In genomic region chr20:1702288-1702687, GRCh38 we compare ENCODE assay signal across 21 cellular contexts. TPM values are rescaled to one million over a fixed set of nuclear protein-coding genes. Genes with fewer than 3 reads are reported as not detected.
DNase-seq lines count a peak whose midpoint lies in the region; ATAC-seq and TF ChIP-seq lines count a peak whose summit lies in the region.
"Had no signal": no experiment of that assay in that cellular context is flagged by ENCODE, and none has a peak within 500 bp of the region (broad histone marks: within the 10 kb centered on the region; RNA-seq: fewer than 3 reads in every experiment).

No MANE protein-coding gene starts in this region.

- no peak for ATAC-seq in WTC11
- ATAC-seq in GM21825 (IDR thresholded peaks at IDR 0.05; ENCODE audit: unreplicated experiment), result no peak
- ATAC-seq: psoas muscle had no signal

- H3K36me3 ChIP-seq in esophagus squamous epithelium, result no peaks in the 10 kb centered on the region
- H3K36me3 ChIP-seq: MG63, spleen, WERI-Rb-1 had no signal

- POLR2A ChIA-PET in WTC11 (lab: Charles Lee), result no interaction called here

- DNase-seq in Kasumi-1 (lab: John Stamatoyannopoulos, UW), result peak; percentile 24 to 51
- DNase-seq in RPMI7951 (ENCODE audit: low read depth), result peak; percentile 94
- DNase-seq in astrocyte of the spinal cord (ENCODE audit: low read depth, low spot score), result peak; percentile 1
- no peak for DNase-seq in WTC11 (ENCODE audit: low spot score)
- DNase-seq in esophagus squamous epithelium (lab: John Stamatoyannopoulos, UW), result no peak
- no peak for DNase-seq in foreskin fibroblast
- DNase-seq: activated CD8-positive, alpha-beta memory T cell treated with anti-CD3 and anti-CD28 coated beads for 24 hours; activated naive CD8-positive, alpha-beta T cell treated with anti-CD3 and anti-CD28 coated beads, Interleukin-2, amount 10 ng/mL, durations not matched to agents 7 days and 5 days; caudate nucleus; DMS79; islet precursor cell; MG63; NCI-H526; psoas muscle; spleen; WERI-Rb-1 had no signal

- H3K27ac Mint-ChIP-seq in WTC11, result no peak overlapping the region
- H3K27ac Mint-ChIP-seq: activated naive CD8-positive, alpha-beta T cell treated with anti-CD3 and anti-CD28 coated beads, Interleukin-2, amount 10 ng/mL, durations not matched to agents 7 days and 5 days; activated T-helper 1 cell treated with anti-CD3 and anti-CD28 coated beads, Interleukin-12 subunit alpha, Interleukin-12 subunit beta, Interleukin-2, Interleukin-4 antibody, amounts not matched to agents 30 ng/mL and 10 ng/mL and 1 ng/mL, durations not matched to agents 14 hours and 24 hours and 36 hours had no signal

- WGBS in esophagus squamous epithelium, 2 donors, result 61 to 67% methylated on average over 2 of the region's 2 CpGs

- CTCF ChIA-PET in WTC11 (lab: Charles Lee), result interaction anchor here (0.9 kb wide), 1 partner anchor 198 kb away, joined by 3 read pairs; no protein-coding TSS in a partner anchor

- intact Hi-C loops in esophagus squamous epithelium (cut with DNase I), result no loop called here

- H3K4me1 ChIP-seq in esophagus squamous epithelium, result no peaks in the 10 kb centered on the region
- H3K4me1 ChIP-seq: psoas muscle had no signal

- peaks cover 78% of the 10 kb centered on the region for H3K27me3 Mint-ChIP-seq in WTC11 (ENCODE audit: low read depth)
- H3K27me3 Mint-ChIP-seq: activated naive CD8-positive, alpha-beta T cell treated with anti-CD3 and anti-CD28 coated beads, Interleukin-2, amount 10 ng/mL, durations not matched to agents 7 days and 5 days had no signal

- TF ChIP-seq CTCF in astrocyte of the spinal cord (IDR thresholded peaks at IDR 0.05; ENCODE audit: low read depth, low read length) (no peak), WTC11 (IDR thresholded peaks at IDR 0.05) (no peak), esophagus squamous epithelium (IDR thresholded peaks at IDR 0.05) (no peak), foreskin fibroblast (IDR thresholded peaks at IDR 0.05; ENCODE audit: low read depth, low read length) (no peak)

- no peak overlapping the region for H3K27ac ChIP-seq in esophagus squamous epithelium
- H3K27ac ChIP-seq: C4-2B, psoas muscle, spleen, WERI-Rb-1 had no signal

- H3K4me3 Mint-ChIP-seq in WTC11, result no peak overlapping the region
- H3K4me3 Mint-ChIP-seq: activated naive CD8-positive, alpha-beta T cell treated with anti-CD3 and anti-CD28 coated beads, Interleukin-2, amount 10 ng/mL, durations not matched to agents 7 days and 5 days; activated T-helper 1 cell treated with anti-CD3 and anti-CD28 coated beads, Interleukin-12 subunit alpha, Interleukin-12 subunit beta, Interleukin-2, Interleukin-4 antibody, amounts not matched to agents 30 ng/mL and 10 ng/mL and 1 ng/mL, durations not matched to agents 14 hours and 24 hours and 36 hours; neural crest cell had no signal

- H3K4me3 ChIP-seq in astrocyte of the spinal cord (ENCODE audit: low read depth, low read length) (no peak overlapping the region), esophagus squamous epithelium (no peak overlapping the region), foreskin fibroblast (ENCODE audit: low read depth in 1 of 2, low read length in 2 of 2) (no peak overlapping the region)
- H3K4me3 ChIP-seq: MG63, psoas muscle, spleen had no signal

- no peak for TF ChIP-seq POLR2A in esophagus squamous epithelium (IDR thresholded peaks at IDR 0.05)

- in situ Hi-C loops in astrocyte of the spinal cord (cut with HindIII; ENCODE audit: low sequenced_read_pairs), result no loop called here

- H3K4me1 Mint-ChIP-seq in WTC11, result peaks cover 10% of the 10 kb centered on the region

- no peaks in the 10 kb centered on the region for H3K36me3 Mint-ChIP-seq in WTC11

- no peaks in the 10 kb centered on the region for H3K9me3 Mint-ChIP-seq in WTC11

- peaks cover 0 to 44% (median 0%) of the 10 kb centered on the region in 4 donors for H3K27me3 ChIP-seq in esophagus squamous epithelium
- H3K27me3 ChIP-seq: MG63, spleen had no signal

- H3K9me3 ChIP-seq in esophagus squamous epithelium, result no peaks in the 10 kb centered on the region
- H3K9me3 ChIP-seq: MG63, psoas muscle, spleen had no signal

TF ChIP-seq in WTC11, 78 proteins besides CTCF, POLR2A, EP300 and RAD21 (continues in another document):
- TF ChIP-seq ZNF423 (CRISPR knock-in tag; IDR thresholded peaks at IDR 0.05) (no peak), CREM (CRISPR knock-in tag; IDR thresholded peaks at IDR 0.05) (no peak), RORB (CRISPR knock-in tag; IDR thresholded peaks at IDR 0.05) (no peak), ZNF317 (CRISPR knock-in tag; IDR thresholded peaks at IDR 0.05; ENCODE audit: borderline replicate concordance, low read depth) (no peak), ATF6 (CRISPR knock-in tag; IDR thresholded peaks at IDR 0.05) (no peak), SP1 (CRISPR knock-in tag; conservative IDR thresholded peaks at IDR 0.05) (no peak), FOXJ3 (CRISPR knock-in tag; IDR thresholded peaks at IDR 0.05; ENCODE audit: borderline replicate concordance) (no peak), ZBTB21 (CRISPR knock-in tag; IDR thresholded peaks at IDR 0.05; ENCODE audit: borderline replicate concordance) (no peak), ETV6 (CRISPR knock-in tag; IDR thresholded peaks at IDR 0.05) (no peak), MYBL2 (CRISPR knock-in tag; IDR thresholded peaks at IDR 0.05) (no peak), KAT7 (CRISPR knock-in tag; IDR thresholded peaks at IDR 0.05; ENCODE audit: borderline replicate concordance) (no peak), TEAD4 (CRISPR knock-in tag; IDR thresholded peaks at IDR 0.05) (no peak), CDX4 (CRISPR knock-in tag; IDR thresholded peaks at IDR 0.05; ENCODE audit: borderline replicate concordance) (no peak), E2F5 (CRISPR knock-in tag; IDR thresholded peaks at IDR 0.05) (no peak), SOX15 (CRISPR knock-in tag; IDR thresholded peaks at IDR 0.05) (no peak), ZNF512 (CRISPR knock-in tag; IDR thresholded peaks at IDR 0.05; ENCODE audit: borderline replicate concordance) (no peak), NR2C2 (CRISPR knock-in tag; IDR thresholded peaks at IDR 0.05) (no peak), JAZF1 (CRISPR knock-in tag; IDR thresholded peaks at IDR 0.05) (no peak), CREB1 (CRISPR knock-in tag; IDR thresholded peaks at IDR 0.05) (no peak)

RNA-seq across cellular contexts. Expression of gene SIRPG, which starts 44.7 kb away (rescaled TPM):
- total RNA-seq in RPMI7951 (2014; rRNA removed; shearing (Covaris generic)), result 2.9 and 3.1 TPM in 2 replicates
- total RNA-seq in WTC11 (2021) (not detected in 3 replicates), esophagus squamous epithelium (1 to 10 TPM in 3 of 4 donors, not detected in 1; 1.1 to 1.7 (median 1.5) TPM)
- total RNA-seq: mesenteric fat pad, neural crest cell had no signal

Comparison
In these comparisons a context has a peak if more than half of its experiments do, and no peak if none do; other contexts are left out.
1. DNase-seq: peak in Kasumi-1 (2 of 2), RPMI7951 (single experiment) and astrocyte of the spinal cord (single experiment); none in WTC11 (single experiment), esophagus squamous epithelium (single experiment) and foreskin fibroblast (0 of 2).